Comparison of ENCODE assay signal across 11 cellular contexts in the genomic region with DNA sequence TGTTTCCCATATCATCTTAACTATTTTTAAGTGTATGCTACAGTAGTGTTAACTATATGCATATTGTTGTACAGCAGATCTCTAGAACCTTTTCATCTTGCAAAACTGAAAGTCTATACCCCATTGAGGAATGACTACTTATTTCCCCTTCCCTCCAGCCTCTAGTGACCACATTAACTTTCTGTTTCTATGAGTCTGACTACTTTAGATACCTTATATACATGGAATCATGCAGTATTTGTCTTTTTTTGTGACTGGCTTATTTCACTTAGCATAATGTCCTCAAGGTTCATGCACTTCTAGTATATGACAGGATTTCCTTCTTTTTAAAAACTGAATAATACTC.
DNase-seq lines count a peak whose midpoint lies in the region; ATAC-seq and TF ChIP-seq lines count a peak whose summit lies in the region.
"Had no signal": no experiment of that assay in that cellular context is flagged by ENCODE, and none has a peak within 500 bp of the region (broad histone marks: within the 10 kb centered on the region; RNA-seq: fewer than 3 reads in every experiment).

No MANE protein-coding gene starts in this region.

- no peak overlapping the region for H3K27ac Mint-ChIP-seq in nephron progenitor cell
- H3K27ac Mint-ChIP-seq in WTC11: no peak overlapping the region
- H3K27ac Mint-ChIP-seq: dendritic cell treated with granulocyte-macrophage colony-stimulating factor and Interleukin-4, amounts not matched to agents 40 ng/mL and 50 ng/mL, for 4 days had no signal

- CTCF ChIA-PET in WTC11 (lab: Charles Lee): no interaction called here
- CTCF ChIA-PET in OCI-LY7 (lab: Charles Lee; ENCODE audit: unreplicated experiment): no interaction called here

- H3K9me2 ChIP-seq in OCI-LY7 (ENCODE audit: insufficient read depth, low read length): no peaks in the 10 kb centered on the region

- no peaks in the 10 kb centered on the region for H3K4me1 Mint-ChIP-seq in nephron progenitor cell
- H3K4me1 Mint-ChIP-seq in WTC11: no peaks in the 10 kb centered on the region

- H3K4me3 ChIP-seq in OCI-LY7 (ENCODE audit: low read depth, low read length, poor library complexity, severe bottlenecking): no peak overlapping the region
- H3K4me3 ChIP-seq: pancreas had no signal

- DNase-seq in epithelial cell of prostate (ENCODE audit: low read depth, low spot score): no peak
- no peak for DNase-seq in nephron progenitor cell
- no peak for DNase-seq in WTC11 (ENCODE audit: low spot score)
- DNase-seq in OCI-LY7 (ENCODE audit: low spot score): no peak
- DNase-seq: activated CD8-positive, alpha-beta memory T cell treated with anti-CD3 and anti-CD28 coated beads, Interleukin-2, amount 50 U/mL, for 4 hours; NCI-H2081 treated with DMSO at 0.1 percent for 48 hours; pancreas had no signal

- H3K4me2 ChIP-seq in OCI-LY7 (ENCODE audit: low read length): no peak overlapping the region

- H3K9me3 ChIP-seq in OCI-LY7 (ENCODE audit: low read length): no peaks in the 10 kb centered on the region
- H3K9me3 ChIP-seq: pancreas had no signal

- POLR2A ChIA-PET in WTC11 (lab: Charles Lee) (no interaction called here), OCI-LY7 (lab: Charles Lee) (interaction anchor here (0.7 kb wide), 2 partner anchors 68 to 712 kb away, joined by 3 read pairs; no protein-coding TSS in a partner anchor)

- ATAC-seq in GM19035 (IDR thresholded peaks at IDR 0.05; ENCODE audit: unreplicated experiment) (peak; percentile 99), GM21529 (IDR thresholded peaks at IDR 0.05; ENCODE audit: unreplicated experiment) (peak; percentile 99), HG03159 (IDR thresholded peaks at IDR 0.05; ENCODE audit: unreplicated experiment) (peak; percentile 100), WTC11 (no peak)
- ATAC-seq: pancreas had no signal

- H3K27ac ChIP-seq in epithelial cell of prostate: peak overlapping the region; percentile 90
- H3K27ac ChIP-seq in OCI-LY7 (ENCODE audit: low read depth, low read length, poor library complexity, severe bottlenecking): no peak overlapping the region
- H3K27ac ChIP-seq: pancreas had no signal

- H2AFZ ChIP-seq in OCI-LY7 (ENCODE audit: low read length): no peak overlapping the region

- peaks cover 3% of the 10 kb centered on the region for H3K27me3 Mint-ChIP-seq in nephron progenitor cell (ENCODE audit: low read depth, poor library complexity)
- peaks cover 3% of the 10 kb centered on the region; the same call in 1 of the 2 replicates for H3K27me3 Mint-ChIP-seq in WTC11 (ENCODE audit: low read depth)
- H3K27me3 Mint-ChIP-seq: dendritic cell treated with granulocyte-macrophage colony-stimulating factor and Interleukin-4, amounts not matched to agents 40 ng/mL and 50 ng/mL, for 4 days had no signal

- H3K4me3 Mint-ChIP-seq in nephron progenitor cell: no peak overlapping the region
- no peak overlapping the region for H3K4me3 Mint-ChIP-seq in WTC11
- H3K4me3 Mint-ChIP-seq: dendritic cell treated with granulocyte-macrophage colony-stimulating factor and Interleukin-4, amounts not matched to agents 40 ng/mL and 50 ng/mL, for 4 days had no signal

- H3K36me3 ChIP-seq in OCI-LY7 (ENCODE audit: insufficient read depth, low read length): no peaks in the 10 kb centered on the region
- H3K36me3 ChIP-seq: pancreas had no signal

- H3K36me3 Mint-ChIP-seq in nephron progenitor cell (ENCODE audit: low read depth): no peaks in the 10 kb centered on the region
- peaks cover 69% of the 10 kb centered on the region for H3K36me3 Mint-ChIP-seq in WTC11

- H3K4me1 ChIP-seq in OCI-LY7 (ENCODE audit: insufficient read depth, low read length, poor library complexity, severe bottlenecking): no peaks in the 10 kb centered on the region
- H3K4me1 ChIP-seq: pancreas had no signal

- TF ChIP-seq CTCF in nephron progenitor cell (IDR thresholded peaks at IDR 0.05): no peak
- TF ChIP-seq CTCF in WTC11 (IDR thresholded peaks at IDR 0.05): no peak
- no peak for TF ChIP-seq CTCF in OCI-LY7 (conservative IDR thresholded peaks at IDR 0.05; ENCODE audit: low read length)

- H4K20me1 ChIP-seq in OCI-LY7 (ENCODE audit: insufficient read depth, low read length): no peaks in the 10 kb centered on the region

- H3K9me3 Mint-ChIP-seq in nephron progenitor cell: peaks cover 57% of the 10 kb centered on the region
- H3K9me3 Mint-ChIP-seq in WTC11: peaks cover 87% of the 10 kb centered on the region

- intact Hi-C loops in OCI-LY7 (cut with micrococcal nuclease; ENCODE audit: unreplicated experiment): no loop called here

- H3K79me2 ChIP-seq in OCI-LY7 (ENCODE audit: insufficient read depth, low read depth, low read length): no peaks in the 10 kb centered on the region

- BruUV-seq in OCI-LY7 (replicated peaks; lab: Mats Ljungman, UMichigan): no TSS peak

TF ChIP-seq in WTC11, 78 proteins besides CTCF, POLR2A, EP300 and RAD21:
- TF ChIP-seq IRF2 (CRISPR knock-in tag; IDR thresholded peaks at IDR 0.05; ENCODE audit: borderline replicate concordance, low read depth) (no peak), ZNF121 (CRISPR knock-in tag; IDR thresholded peaks at IDR 0.05) (no peak), TEAD1 (CRISPR knock-in tag; IDR thresholded peaks at IDR 0.05) (no peak), PRRX2 (CRISPR knock-in tag; IDR thresholded peaks at IDR 0.05) (no peak)
- TF ChIP-seq, protein P1, sequence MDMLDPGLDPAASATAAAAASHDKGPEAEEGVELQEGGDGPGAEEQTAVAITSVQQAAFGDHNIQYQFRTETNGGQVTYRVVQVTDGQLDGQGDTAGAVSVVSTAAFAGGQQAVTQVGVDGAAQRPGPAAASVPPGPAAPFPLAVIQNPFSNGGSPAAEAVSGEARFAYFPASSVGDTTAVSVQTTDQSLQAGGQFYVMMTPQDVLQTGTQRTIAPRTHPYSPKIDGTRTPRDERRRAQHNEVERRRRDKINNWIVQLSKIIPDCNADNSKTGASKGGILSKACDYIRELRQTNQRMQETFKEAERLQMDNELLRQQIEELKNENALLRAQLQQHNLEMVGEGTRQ (CRISPR knock-in tag; IDR thresholded peaks at IDR 0.05): no peak
- TF ChIP-seq, protein P2, sequence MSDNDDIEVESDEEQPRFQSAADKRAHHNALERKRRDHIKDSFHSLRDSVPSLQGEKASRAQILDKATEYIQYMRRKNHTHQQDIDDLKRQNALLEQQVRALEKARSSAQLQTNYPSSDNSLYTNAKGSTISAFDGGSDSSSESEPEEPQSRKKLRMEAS (CRISPR knock-in tag; IDR thresholded peaks at IDR 0.05): no peak
- TF ChIP-seq, protein P3, sequence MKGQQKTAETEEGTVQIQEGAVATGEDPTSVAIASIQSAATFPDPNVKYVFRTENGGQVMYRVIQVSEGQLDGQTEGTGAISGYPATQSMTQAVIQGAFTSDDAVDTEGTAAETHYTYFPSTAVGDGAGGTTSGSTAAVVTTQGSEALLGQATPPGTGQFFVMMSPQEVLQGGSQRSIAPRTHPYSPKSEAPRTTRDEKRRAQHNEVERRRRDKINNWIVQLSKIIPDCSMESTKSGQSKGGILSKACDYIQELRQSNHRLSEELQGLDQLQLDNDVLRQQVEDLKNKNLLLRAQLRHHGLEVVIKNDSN (CRISPR knock-in tag; IDR thresholded peaks at IDR 0.05): no peak
- TF ChIP-seq, protein P4, sequence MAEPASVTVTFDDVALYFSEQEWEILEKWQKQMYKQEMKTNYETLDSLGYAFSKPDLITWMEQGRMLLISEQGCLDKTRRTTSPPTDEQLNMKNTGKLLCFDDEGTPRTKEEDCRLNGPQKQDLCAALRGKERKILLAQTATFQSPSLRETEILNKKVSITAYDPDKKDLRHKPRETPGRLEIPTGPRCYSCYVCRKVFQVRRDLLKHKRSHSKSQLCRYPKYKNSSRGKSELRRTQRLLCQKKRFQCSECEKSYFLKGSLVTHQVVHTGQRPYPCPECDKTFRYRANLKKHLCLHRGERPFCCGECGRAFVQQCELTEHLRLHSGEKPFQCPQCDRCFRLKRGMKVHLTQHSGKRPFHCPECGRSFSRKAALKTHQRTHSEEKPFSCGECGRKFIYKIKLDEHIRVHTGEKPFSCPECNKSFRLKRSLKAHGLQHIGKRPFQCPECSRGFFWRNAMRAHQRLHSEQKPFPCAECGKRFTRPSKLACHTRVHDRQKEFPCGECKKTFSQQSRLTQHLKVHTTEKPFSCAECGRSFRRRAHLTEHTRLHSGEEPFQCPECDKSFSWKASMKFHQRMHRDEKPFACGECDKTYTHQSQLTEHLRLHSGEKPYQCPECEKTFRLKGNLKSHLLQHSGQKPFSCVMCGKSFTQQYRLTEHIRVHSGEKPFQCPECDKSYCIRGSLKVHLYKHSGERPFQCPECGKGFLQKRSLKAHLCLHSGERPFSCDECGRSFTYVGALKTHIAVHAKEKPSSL (CRISPR knock-in tag; conservative IDR thresholded peaks at IDR 0.05): no peak
